ENCODE assay signal across 9 cellular contexts in genomic region chr6:11730645-11731044, GRCh38. TPM values are rescaled to one million over a fixed set of nuclear protein-coding genes. Genes with fewer than 3 reads are reported as not detected.
DNase-seq lines count a peak whose midpoint lies in the region; ATAC-seq and TF ChIP-seq lines count a peak whose summit lies in the region.
"Had no signal": no experiment of that assay in that cellular context is flagged by ENCODE, and none has a peak within 500 bp of the region (broad histone marks: within the 10 kb centered on the region; RNA-seq: fewer than 3 reads in every experiment).

No MANE protein-coding gene starts in this region.

- H3K27ac ChIP-seq in HEK293 (ENCODE audit: extremely low read depth, low read depth, low read length), result no peak overlapping the region

- H3K4me3 ChIP-seq in HEK293 (ENCODE audit: low read depth, low read length), result no peak overlapping the region
- no peak overlapping the region for H3K4me3 ChIP-seq in Jurkat, Clone E6-1 (ENCODE audit: low read length)

- ATAC-seq in stimulated activated effector memory CD8-positive, alpha-beta T cell treated with anti-CD3 and anti-CD28 coated beads, Interleukin-12 subunit alpha, Interleukin-12 subunit beta, amount 100 ng/mL, for 72 hours, result peak; percentile 40

- H3K4me1 Mint-ChIP-seq in activated T-cell treated with anti-CD3 and anti-CD28 coated beads, Interleukin-2, amount 50 U/mL, for 24 hours (ENCODE audit: low read depth), result peaks cover 93% of the 10 kb centered on the region
- H3K4me1 Mint-ChIP-seq in stimulated activated effector memory CD8-positive, alpha-beta T cell treated with anti-CD3 and anti-CD28 coated beads, Interleukin-12 subunit alpha, Interleukin-12 subunit beta, amount 100 ng/mL, for 72 hours, result peaks cover 50% of the 10 kb centered on the region

- H3K4me1 ChIP-seq in HEK293 (ENCODE audit: control insufficient read depth, insufficient read depth, low read length), result no peaks in the 10 kb centered on the region

- POLR2A ChIA-PET in HEK293 (lab: Yijun Ruan, JAX), result no interaction called here

- H3K27me3 Mint-ChIP-seq in activated T-cell treated with anti-CD3 and anti-CD28 coated beads, Interleukin-2, amount 50 U/mL, for 24 hours, result no peaks in the 10 kb centered on the region

- H3K9me3 Mint-ChIP-seq in activated T-cell treated with anti-CD3 and anti-CD28 coated beads, Interleukin-2, amount 50 U/mL, for 24 hours, result peaks cover 4% of the 10 kb centered on the region
- no peaks in the 10 kb centered on the region for H3K9me3 Mint-ChIP-seq in stimulated activated effector memory CD8-positive, alpha-beta T cell treated with anti-CD3 and anti-CD28 coated beads, Interleukin-12 subunit alpha, Interleukin-12 subunit beta, amount 100 ng/mL, for 72 hours

- DNase-seq in activated T-cell treated with anti-CD3 and anti-CD28 coated beads, Interleukin-2, amount 50 U/mL, for 24 hours, result peak; percentile 56
- DNase-seq in activated T-cell treated with anti-CD3 and anti-CD28 coated beads, Interleukin-2, amount 50 U/mL, for 1 hour, result no peak
- peak; percentile 78 for DNase-seq in Jurkat, Clone E6-1 (ENCODE audit: low read depth, low spot score)
- no peak for DNase-seq in stimulated activated effector memory CD8-positive, alpha-beta T cell treated with anti-CD3 and anti-CD28 coated beads, Interleukin-12 subunit alpha, Interleukin-12 subunit beta, amount 100 ng/mL, for 72 hours (ENCODE audit: low spot score in 2 of 2)
- DNase-seq in inferior parietal cortex (ENCODE audit: extremely low spot score) (no peak), NCI-H1436 (lab: John Stamatoyannopoulos, UW) (no peak), NCI-H187 treated with DMSO at 0.1 percent for 48 hours (lab: John Stamatoyannopoulos, UW) (no peak)

- no peaks in the 10 kb centered on the region for H3K9me3 ChIP-seq in HEK293 (ENCODE audit: control insufficient read depth, insufficient read depth, low read depth, low read length)

- H3K36me3 Mint-ChIP-seq in activated T-cell treated with anti-CD3 and anti-CD28 coated beads, Interleukin-2, amount 50 U/mL, for 24 hours (ENCODE audit: low read depth), result peaks cover 17% of the 10 kb centered on the region
- H3K36me3 Mint-ChIP-seq in stimulated activated effector memory CD8-positive, alpha-beta T cell treated with anti-CD3 and anti-CD28 coated beads, Interleukin-12 subunit alpha, Interleukin-12 subunit beta, amount 100 ng/mL, for 72 hours, result peaks cover 15% of the 10 kb centered on the region

- no peaks in the 10 kb centered on the region for H3K36me3 ChIP-seq in HEK293 (ENCODE audit: control insufficient read depth in 2 of 2, insufficient read depth in 1 of 2, low read length in 2 of 2)

- H3K4me3 Mint-ChIP-seq in activated T-cell treated with anti-CD3 and anti-CD28 coated beads, Interleukin-2, amount 50 U/mL, for 24 hours, result no peak overlapping the region
- no peak overlapping the region for H3K4me3 Mint-ChIP-seq in stimulated activated effector memory CD8-positive, alpha-beta T cell treated with anti-CD3 and anti-CD28 coated beads, Interleukin-12 subunit alpha, Interleukin-12 subunit beta, amount 100 ng/mL, for 72 hours
- H3K4me3 Mint-ChIP-seq: neural crest cell had no signal

- H3K27ac Mint-ChIP-seq in activated T-cell treated with anti-CD3 and anti-CD28 coated beads, Interleukin-2, amount 50 U/mL, for 24 hours, result peak overlapping the region; percentile 97
- peak overlapping the region; percentile 58 for H3K27ac Mint-ChIP-seq in stimulated activated effector memory CD8-positive, alpha-beta T cell treated with anti-CD3 and anti-CD28 coated beads, Interleukin-12 subunit alpha, Interleukin-12 subunit beta, amount 100 ng/mL, for 72 hours

- no peak for TF ChIP-seq CTCF in HEK293 (tag by site-specific recombination; IDR thresholded peaks at IDR 0.05)

- CTCF ChIA-PET in HEK293 (lab: Yijun Ruan, JAX), result interaction anchor here (1.1 kb wide), 1 partner anchor 25 kb away, joined by 3 read pairs; no protein-coding TSS in a partner anchor

TF ChIP-seq in HEK293, 187 proteins besides CTCF, POLR2A, EP300 and RAD21:
- TF ChIP-seq EGR2 (tag by site-specific recombination; IDR thresholded peaks at IDR 0.05; ENCODE audit: low read depth), result no peak
- peak; percentile 79 for TF ChIP-seq ZNF157 (tag by site-specific recombination; IDR thresholded peaks at IDR 0.05)
TF ChIP-seq in HEK293: peak in this region for 1.

RNA-seq across cellular contexts. Expression of gene ADTRP, which starts 48.0 kb away (rescaled TPM):
- 0.95 TPM for polyA plus RNA-seq in Jurkat, Clone E6-1 (2012; ENCODE audit: insufficient read depth, insufficient read length)

Comparison
In these comparisons a context has a peak if more than half of its experiments do, and no peak if none do; other contexts are left out.
1. DNase-seq: peak in activated T-cell treated with anti-CD3 and anti-CD28 coated beads, Interleukin-2, amount 50 U/mL, for 24 hours (single experiment) and Jurkat, Clone E6-1 (single experiment); none in activated T-cell treated with anti-CD3 and anti-CD28 coated beads, Interleukin-2, amount 50 U/mL, for 1 hour (single experiment), stimulated activated effector memory CD8-positive, alpha-beta T cell treated with anti-CD3 and anti-CD28 coated beads, Interleukin-12 subunit alpha, Interleukin-12 subunit beta, amount 100 ng/mL, for 72 hours (0 of 2), inferior parietal cortex (single experiment), NCI-H1436 (single experiment) and NCI-H187 treated with DMSO at 0.1 percent for 48 hours (single experiment).